Comparison of ENCODE assay signal across 2 cellular contexts in genomic region chr12:70541-70940, GRCh38. TPM values are rescaled to one million over a fixed set of nuclear protein-coding genes. Genes with fewer than 3 reads are reported as not detected.
"Had no signal": no experiment of that assay in that cellular context is flagged by ENCODE, and none has a peak within 500 bp of the region (broad histone marks: within the 10 kb centered on the region; RNA-seq: fewer than 3 reads in every experiment).

No MANE protein-coding gene starts in this region.

RNA-seq across cellular contexts. Expression of gene IQSEC3, which starts 4.0 kb away (rescaled TPM):
- total RNA-seq: G401, GM12878 had no signal
